In the genomic region with DNA sequence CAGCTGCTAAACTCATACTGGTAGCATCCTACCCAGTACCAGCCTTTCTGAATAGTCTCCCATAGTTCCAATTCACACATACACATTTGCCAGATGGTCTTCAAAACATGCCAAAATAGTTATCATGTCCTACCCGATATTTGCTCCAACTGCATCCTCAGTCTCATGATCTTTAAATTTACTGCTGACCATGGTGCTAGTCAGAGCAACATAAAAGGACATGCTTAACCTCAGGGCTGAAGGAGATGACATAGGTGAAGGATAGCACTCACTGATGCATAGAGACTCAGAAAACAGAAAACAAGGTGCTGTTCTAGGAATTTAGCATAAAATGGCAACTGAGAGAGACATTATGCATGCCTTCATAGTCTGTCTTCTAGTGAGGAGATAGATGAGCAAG, we compare ENCODE assay signal across 34 cellular contexts.
"Had no signal": no experiment of that assay in that cellular context is flagged by ENCODE, and none has a peak within 500 bp of the region (broad histone marks: within the 10 kb centered on the region; RNA-seq: fewer than 3 reads in every experiment).

No MANE protein-coding gene starts in this region.

- H3K27me3 ChIP-seq: brain microvascular endothelial cell had no signal

- H3K4me3 ChIP-seq: adrenal gland, body of pancreas, breast epithelium had no signal

- H3K4me3 Mint-ChIP-seq: activated B cell treated with CpG ODN at 0.5 μM for 24 hours; activated CD4-positive, alpha-beta memory T cell treated with anti-CD3 and anti-CD28 coated beads for 36 hours; activated CD4-positive, alpha-beta T cell treated with anti-CD3 and anti-CD28 coated beads, Interleukin-2, amount 10 ng/mL, durations not matched to agents 24 days and 14 days; activated CD8-positive, alpha-beta T cell treated with anti-CD3 and anti-CD28 coated beads for 36 hours; activated naive CD4-positive, alpha-beta T cell treated with anti-CD3 and anti-CD28 coated beads for 36 hours; activated naive CD8-positive, alpha-beta T cell treated with anti-CD3 and anti-CD28 coated beads for 36 hours; activated T-cell treated with anti-CD3 and anti-CD28 coated beads, Interleukin-2, amount 50 U/mL, for 4 hours; activated T-cell treated with anti-CD3 and anti-CD28 coated beads, Interleukin-2, amount 50 U/mL, for 72 hours; activated T-helper 1 cell treated with anti-CD3 and anti-CD28 coated beads, Interleukin-12 subunit alpha, Interleukin-12 subunit beta, Interleukin-2, Interleukin-4 antibody, amounts not matched to agents 30 ng/mL and 10 ng/mL and 1 ng/mL, durations not matched to agents 14 hours and 24 hours and 36 hours; activated T-helper 17 cell treated with anti-CD3 and anti-CD28 coated beads, Interleukin-2, amount 50 U/mL, for 72 hours; T-helper 1 cell treated with Interleukin-12 subunit alpha and Interleukin-12 subunit beta and Interleukin-4 antibody, amounts not matched to agents 30 μg/mL and 1 μg/mL, for 36 hours; T-helper 2 cell treated with Interferon-gamma antibody and Interleukin-4, amounts not matched to agents 5 μg/mL and 100 μg/mL, for 36 hours had no signal

- ATAC-seq: activated CD8-positive, alpha-beta T cell treated with anti-CD3 and anti-CD28 coated beads for 36 hours; activated naive CD4-positive, alpha-beta T cell treated with anti-CD3 and anti-CD28 coated beads, Interleukin-2, amount 50 U/mL, for 72 hours; activated T-cell treated with anti-CD3 and anti-CD28 coated beads, Interleukin-2, amount 50 U/mL, for 4 hours; activated T-cell treated with anti-CD3 and anti-CD28 coated beads, Interleukin-2, amount 50 U/mL, for 72 hours; activated T-helper 17 cell treated with anti-CD3 and anti-CD28 coated beads, Interleukin-2, amount 50 U/mL, for 72 hours; body of pancreas had no signal

- H3K4me1 Mint-ChIP-seq: activated B cell treated with CpG ODN at 0.5 μM for 24 hours; activated CD4-positive, alpha-beta T cell treated with anti-CD3 and anti-CD28 coated beads, Interleukin-2, amount 10 ng/mL, durations not matched to agents 24 days and 14 days; activated naive CD8-positive, alpha-beta T cell treated with anti-CD3 and anti-CD28 coated beads for 36 hours; activated T-helper 17 cell treated with anti-CD3 and anti-CD28 coated beads, Interleukin-2, amount 50 U/mL, for 72 hours had no signal

- H3K27ac ChIP-seq: adrenal gland, body of pancreas, brain microvascular endothelial cell, breast epithelium, VCaP had no signal

- H3K36me3 ChIP-seq: adrenal gland, brain microvascular endothelial cell, breast epithelium had no signal

- H3K9me3 ChIP-seq: adrenal gland had no signal

- H3K27ac Mint-ChIP-seq: activated B cell treated with CpG ODN at 0.5 μM for 24 hours; activated CD4-positive, alpha-beta memory T cell treated with anti-CD3 and anti-CD28 coated beads for 36 hours; activated CD4-positive, alpha-beta T cell treated with anti-CD3 and anti-CD28 coated beads, Interleukin-2, amount 10 ng/mL, durations not matched to agents 24 days and 14 days; activated CD8-positive, alpha-beta T cell treated with anti-CD3 and anti-CD28 coated beads for 36 hours; activated naive CD4-positive, alpha-beta T cell treated with anti-CD3 and anti-CD28 coated beads for 36 hours; activated naive CD8-positive, alpha-beta T cell treated with anti-CD3 and anti-CD28 coated beads for 36 hours; activated T-cell treated with anti-CD3 and anti-CD28 coated beads, Interleukin-2, amount 50 U/mL, for 72 hours; activated T-helper 1 cell treated with anti-CD3 and anti-CD28 coated beads, Interleukin-12 subunit alpha, Interleukin-12 subunit beta, Interleukin-2, Interleukin-4 antibody, amounts not matched to agents 30 ng/mL and 10 ng/mL and 1 ng/mL, durations not matched to agents 14 hours and 24 hours and 36 hours; activated T-helper 17 cell treated with anti-CD3 and anti-CD28 coated beads, Interleukin-2, amount 50 U/mL, for 72 hours; T-helper 1 cell treated with Interleukin-12 subunit alpha and Interleukin-12 subunit beta and Interleukin-4 antibody, amounts not matched to agents 30 μg/mL and 1 μg/mL, for 36 hours; T-helper 2 cell treated with Interferon-gamma antibody and Interleukin-4, amounts not matched to agents 5 μg/mL and 100 μg/mL, for 36 hours had no signal

- H3K4me1 ChIP-seq: adrenal gland, body of pancreas, breast epithelium had no signal

- H3K36me3 Mint-ChIP-seq: activated CD4-positive, alpha-beta memory T cell treated with anti-CD3 and anti-CD28 coated beads for 36 hours; activated naive CD8-positive, alpha-beta T cell treated with anti-CD3 and anti-CD28 coated beads for 36 hours had no signal

- H3K9me3 Mint-ChIP-seq: activated B cell treated with CpG ODN at 0.5 μM for 24 hours; activated CD4-positive, alpha-beta memory T cell treated with anti-CD3 and anti-CD28 coated beads for 36 hours; activated CD4-positive, alpha-beta T cell treated with anti-CD3 and anti-CD28 coated beads, Interleukin-2, amount 10 ng/mL, durations not matched to agents 24 days and 14 days; activated CD8-positive, alpha-beta T cell treated with anti-CD3 and anti-CD28 coated beads for 36 hours; T-helper 1 cell treated with Interleukin-12 subunit alpha and Interleukin-12 subunit beta and Interleukin-4 antibody, amounts not matched to agents 30 μg/mL and 1 μg/mL, for 36 hours; T-helper 2 cell treated with Interferon-gamma antibody and Interleukin-4, amounts not matched to agents 5 μg/mL and 100 μg/mL, for 36 hours had no signal

- DNase-seq: activated B cell treated with CpG ODN at 0.5 μM for 24 hours; activated CD4-positive, alpha-beta memory T cell treated with anti-CD3 and anti-CD28 coated beads for 36 hours; activated CD4-positive, alpha-beta T cell treated with anti-CD3 and anti-CD28 coated beads for 4 hours; activated CD4-positive, alpha-beta T cell treated with anti-CD3 and anti-CD28 coated beads, Interleukin-2, amount 10 ng/mL, durations not matched to agents 24 days and 14 days; activated CD4-positive, alpha-beta T cell treated with anti-CD3 and anti-CD28 coated beads, Interleukin-2, amount 50 U/mL, for 1 hour; activated CD4-positive, alpha-beta T cell treated with anti-CD3 and anti-CD28 coated beads, Interleukin-2, amount 50 U/mL, for 4 hours; activated CD4-positive, CD25-positive, alpha-beta regulatory T cell treated with anti-CD3 and anti-CD28 coated beads, Interleukin-2, amount 50 U/mL, for 72 hours; activated CD8-positive, alpha-beta memory T cell treated with anti-CD3 and anti-CD28 coated beads, Interleukin-2, amount 50 U/mL, for 4 hours; activated CD8-positive, alpha-beta T cell treated with anti-CD3 and anti-CD28 coated beads for 36 hours; activated effector memory CD4-positive, alpha-beta T cell treated with anti-CD3 and anti-CD28 coated beads, Interleukin-2, amount 50 U/mL, for 16 hours; activated gamma-delta T cell treated with Interleukin-2 at 50 U/mL for 16 hours; activated naive CD4-positive, alpha-beta T cell; activated naive CD4-positive, alpha-beta T cell treated with anti-CD3 and anti-CD28 coated beads for 36 hours; activated naive CD4-positive, alpha-beta T cell treated with anti-CD3 and anti-CD28 coated beads, Interleukin-2, amount 50 U/mL, for 16 hours; activated naive CD8-positive, alpha-beta T cell treated with anti-CD3 and anti-CD28 coated beads for 36 hours; activated T-cell treated with anti-CD3 and anti-CD28 coated beads for 4 hours; activated T-cell treated with anti-CD3 and anti-CD28 coated beads, Interleukin-2, amount 50 U/mL, for 1 hour; activated T-cell treated with anti-CD3 and anti-CD28 coated beads, Interleukin-2, amount 50 U/mL, for 4 hours; activated T-cell treated with anti-CD3 and anti-CD28 coated beads, Interleukin-2, amount 50 U/mL, for 72 hours; adrenal gland; amniotic stem cell; aorta; body of pancreas; brain microvascular endothelial cell; central memory CD4-positive, alpha-beta T cell; T-helper 2 cell; T-helper 9 cell had no signal
